ENCODE assay signal across 8 cellular contexts in genomic region chr19:51702754-51703654, GRCh38. TPM values are rescaled to one million over a fixed set of nuclear protein-coding genes. Genes with fewer than 3 reads are reported as not detected.
DNase-seq lines count a peak whose midpoint lies in the region; ATAC-seq and TF ChIP-seq lines count a peak whose summit lies in the region.

No MANE protein-coding gene starts in this region.

- H3K36me3 Mint-ChIP-seq in activated CD8-positive, alpha-beta T cell treated with anti-CD3 and anti-CD28 coated beads, Interleukin-2, amount 10 ng/mL, durations not matched to agents 7 days and 5 days (ENCODE audit: low read depth): peaks cover 21% of the 10 kb centered on the region
- peaks cover 33% of the 10 kb centered on the region for H3K36me3 Mint-ChIP-seq in progenitor cell of endocrine pancreas (ENCODE audit: insufficient read depth)

- peaks cover 26% of the 10 kb centered on the region for H3K4me1 Mint-ChIP-seq in activated CD8-positive, alpha-beta T cell treated with anti-CD3 and anti-CD28 coated beads, Interleukin-2, amount 10 ng/mL, durations not matched to agents 7 days and 5 days (ENCODE audit: low read depth)
- H3K4me1 Mint-ChIP-seq in progenitor cell of endocrine pancreas (ENCODE audit: low read depth): peaks cover 30% of the 10 kb centered on the region

- TF ChIP-seq CTCF in GM10248 (IDR thresholded peaks at IDR 0.05; ENCODE audit: control extremely low read depth, extremely low read depth, low read depth, missing control alignments): no peak
- TF ChIP-seq CTCF in progenitor cell of endocrine pancreas (IDR thresholded peaks at IDR 0.05; ENCODE audit: unreplicated experiment): no peak

- ATAC-seq in activated CD8-positive, alpha-beta T cell treated with anti-CD3 and anti-CD28 coated beads, Interleukin-2, amount 10 ng/mL, durations not matched to agents 7 days and 5 days: no peak
- peak; percentile 1 for ATAC-seq in left ventricle myocardium superior

- H3K27ac Mint-ChIP-seq in activated CD8-positive, alpha-beta T cell treated with anti-CD3 and anti-CD28 coated beads, Interleukin-2, amount 10 ng/mL, durations not matched to agents 7 days and 5 days: peak overlapping the region; percentile 40
- peak overlapping the region; percentile 95 for H3K27ac Mint-ChIP-seq in progenitor cell of endocrine pancreas

- POLR2A ChIA-PET in GM10248 (lab: Yijun Ruan, JAX): interaction anchor here (0.8 kb wide), 1 partner anchor 10 kb away, joined by 3 read pairs; no protein-coding TSS in a partner anchor
- POLR2A ChIA-PET in activated CD8-positive, alpha-beta T cell treated with anti-CD3 and anti-CD28 coated beads, Interleukin-2, amount 10 ng/mL, durations not matched to agents 7 days and 5 days (lab: Charles Lee): no interaction called here

- H3K9me3 Mint-ChIP-seq in activated CD8-positive, alpha-beta T cell treated with anti-CD3 and anti-CD28 coated beads, Interleukin-2, amount 10 ng/mL, durations not matched to agents 7 days and 5 days (ENCODE audit: insufficient read depth): no peaks in the 10 kb centered on the region
- no peaks in the 10 kb centered on the region for H3K9me3 Mint-ChIP-seq in progenitor cell of endocrine pancreas (ENCODE audit: low read depth)

- peaks cover 7% of the 10 kb centered on the region for H3K27me3 Mint-ChIP-seq in activated CD8-positive, alpha-beta T cell treated with anti-CD3 and anti-CD28 coated beads, Interleukin-2, amount 10 ng/mL, durations not matched to agents 7 days and 5 days (ENCODE audit: low read depth)
- H3K27me3 Mint-ChIP-seq in progenitor cell of endocrine pancreas: no peaks in the 10 kb centered on the region

- DNase-seq in GM10248 (ENCODE audit: extremely low spot score): peak; percentile 27
- DNase-seq in activated CD8-positive, alpha-beta T cell treated with anti-CD3 and anti-CD28 coated beads, Interleukin-2, amount 10 ng/mL, durations not matched to agents 7 days and 5 days: no peak
- peak; percentile 50 for DNase-seq in left ventricle myocardium superior
- DNase-seq in progenitor cell of endocrine pancreas (ENCODE audit: low spot score, unreplicated experiment): peak; percentile 44
- no peak for DNase-seq in GF-D8 (lab: John Stamatoyannopoulos, UW)
- no peak for DNase-seq in RKO (ENCODE audit: low spot score)
- no peak for DNase-seq in NCI-H510A treated with DMSO at 0.1 percent for 48 hours (lab: John Stamatoyannopoulos, UW)
- no peak for DNase-seq in CD1c-positive myeloid dendritic cell (ENCODE audit: extremely low spot score)

- CTCF ChIA-PET in GM10248 (lab: Yijun Ruan, JAX): interaction anchor here (0.6 to 1.8 kb wide), 8 partner anchors 8 to 230 kb away, joined by 3 to 5 read pairs (median 4); no protein-coding TSS in a partner anchor
- CTCF ChIA-PET in activated CD8-positive, alpha-beta T cell treated with anti-CD3 and anti-CD28 coated beads, Interleukin-2, amount 10 ng/mL, durations not matched to agents 7 days and 5 days (lab: Charles Lee): interaction anchor here (0.9 to 1.9 kb wide), 4 partner anchors 27 to 95 kb away, joined by 3 to 10 read pairs (median 5); no protein-coding TSS in a partner anchor

- peak overlapping the region; percentile 90 for H3K4me3 Mint-ChIP-seq in activated CD8-positive, alpha-beta T cell treated with anti-CD3 and anti-CD28 coated beads, Interleukin-2, amount 10 ng/mL, durations not matched to agents 7 days and 5 days
- peak overlapping the region; percentile 87 for H3K4me3 Mint-ChIP-seq in progenitor cell of endocrine pancreas (ENCODE audit: low read depth)

- intact Hi-C loops in left ventricle myocardium superior (cut with micrococcal nuclease): no loop called here

RNA-seq across cellular contexts. Expression of gene SPACA6, which starts 9.9 kb away (rescaled TPM):
- total RNA-seq in activated CD8-positive, alpha-beta T cell treated with anti-CD3 and anti-CD28 coated beads, Interleukin-2, amount 10 ng/mL, durations not matched to agents 7 days and 5 days: 1 to 10 TPM; 1.2 to 2.2 TPM
- total RNA-seq in left ventricle myocardium superior: 13.9 TPM
- 28.9 and 32.3 TPM in 2 replicates for total RNA-seq in progenitor cell of endocrine pancreas

RNA-seq across cellular contexts. Expression of gene HAS1, which starts 20.8 kb away (rescaled TPM):
- not detected for total RNA-seq in activated CD8-positive, alpha-beta T cell treated with anti-CD3 and anti-CD28 coated beads, Interleukin-2, amount 10 ng/mL, durations not matched to agents 7 days and 5 days
- total RNA-seq in left ventricle myocardium superior (3.2 TPM), progenitor cell of endocrine pancreas (not detected in 2 replicates)

RNA-seq across cellular contexts. Expression of gene FPR1, which starts 48.7 kb away (rescaled TPM):
- total RNA-seq in activated CD8-positive, alpha-beta T cell treated with anti-CD3 and anti-CD28 coated beads, Interleukin-2, amount 10 ng/mL, durations not matched to agents 7 days and 5 days: not detected
- total RNA-seq in left ventricle myocardium superior (4.3 TPM), progenitor cell of endocrine pancreas (not detected in 2 replicates)

RNA-seq across cellular contexts. Expression of gene SIGLEC14, which starts 56.4 kb away (rescaled TPM):
- not detected for total RNA-seq in activated CD8-positive, alpha-beta T cell treated with anti-CD3 and anti-CD28 coated beads, Interleukin-2, amount 10 ng/mL, durations not matched to agents 7 days and 5 days
- total RNA-seq in left ventricle myocardium superior (0.94 TPM), progenitor cell of endocrine pancreas (not detected in 2 replicates)

RNA-seq across cellular contexts. Expression of gene FPR2, which starts 58.0 kb away (rescaled TPM):
- total RNA-seq in activated CD8-positive, alpha-beta T cell treated with anti-CD3 and anti-CD28 coated beads, Interleukin-2, amount 10 ng/mL, durations not matched to agents 7 days and 5 days: not detected
- 1.0 TPM for total RNA-seq in left ventricle myocardium superior
- not detected in 2 replicates for total RNA-seq in progenitor cell of endocrine pancreas

Comparison
In these comparisons a context has a peak if more than half of its experiments do, and no peak if none do; other contexts are left out.
1. DNase-seq: peak in GM10248 (single experiment), left ventricle myocardium superior (single experiment) and progenitor cell of endocrine pancreas (single experiment); none in activated CD8-positive, alpha-beta T cell treated with anti-CD3 and anti-CD28 coated beads, Interleukin-2, amount 10 ng/mL, durations not matched to agents 7 days and 5 days (single experiment), GF-D8 (single experiment), RKO (single experiment), NCI-H510A treated with DMSO at 0.1 percent for 48 hours (single experiment) and CD1c-positive myeloid dendritic cell (single experiment).